Comparison of ENCODE assay signal across 25 cellular contexts in genomic region chr20:25494506-25495188, GRCh38.
"Had no signal": no experiment of that assay in that cellular context is flagged by ENCODE, and none has a peak within 500 bp of the region (broad histone marks: within the 10 kb centered on the region; RNA-seq: fewer than 3 reads in every experiment).

No MANE protein-coding gene starts in this region.

- H3K27ac ChIP-seq: brain microvascular endothelial cell, epithelial cell of prostate, esophagus squamous epithelium, left lung, lower lobe of right lung, right atrium auricular region, thoracic aorta, upper lobe of left lung, vagina, WERI-Rb-1 had no signal

- H3K4me3 Mint-ChIP-seq: activated CD4-positive, alpha-beta memory T cell treated with anti-CD3 and anti-CD28 coated beads for 36 hours; activated CD4-positive, alpha-beta T cell treated with anti-CD3 and anti-CD28 coated beads, Interleukin-2, amount 10 ng/mL, durations not matched to agents 24 days and 14 days; activated naive CD4-positive, alpha-beta T cell treated with anti-CD3 and anti-CD28 coated beads, Interleukin-2, amount 10 ng/mL, durations not matched to agents 7 days and 5 days; activated naive CD8-positive, alpha-beta T cell treated with anti-CD3 and anti-CD28 coated beads, Interleukin-2, amount 10 ng/mL, durations not matched to agents 7 days and 5 days; activated T-helper 1 cell treated with anti-CD3 and anti-CD28 coated beads, Interleukin-12 subunit alpha, Interleukin-12 subunit beta, Interleukin-2, Interleukin-4 antibody, amounts not matched to agents 30 ng/mL and 10 ng/mL and 1 ng/mL, durations not matched to agents 14 hours and 24 hours and 36 hours had no signal

- H3K27ac Mint-ChIP-seq: activated CD4-positive, alpha-beta memory T cell treated with anti-CD3 and anti-CD28 coated beads for 36 hours; activated CD4-positive, alpha-beta T cell treated with anti-CD3 and anti-CD28 coated beads, Interleukin-2, amount 10 ng/mL, durations not matched to agents 24 days and 14 days; activated naive CD8-positive, alpha-beta T cell treated with anti-CD3 and anti-CD28 coated beads, Interleukin-2, amount 10 ng/mL, durations not matched to agents 7 days and 5 days; activated T-helper 1 cell treated with anti-CD3 and anti-CD28 coated beads, Interleukin-12 subunit alpha, Interleukin-12 subunit beta, Interleukin-2, Interleukin-4 antibody, amounts not matched to agents 30 ng/mL and 10 ng/mL and 1 ng/mL, durations not matched to agents 14 hours and 24 hours and 36 hours had no signal

- H3K36me3 ChIP-seq: brain microvascular endothelial cell, left lung, lower lobe of right lung, right atrium auricular region, vagina had no signal

- H3K4me3 ChIP-seq: esophagus squamous epithelium, left lung, lower lobe of right lung, right atrium auricular region, thoracic aorta, upper lobe of left lung, vagina had no signal

- H3K4me1 Mint-ChIP-seq: activated CD4-positive, alpha-beta T cell treated with anti-CD3 and anti-CD28 coated beads, Interleukin-2, amount 10 ng/mL, durations not matched to agents 24 days and 14 days; activated naive CD4-positive, alpha-beta T cell treated with anti-CD3 and anti-CD28 coated beads, Interleukin-2, amount 10 ng/mL, durations not matched to agents 7 days and 5 days; activated naive CD8-positive, alpha-beta T cell treated with anti-CD3 and anti-CD28 coated beads, Interleukin-2, amount 10 ng/mL, durations not matched to agents 7 days and 5 days had no signal

- FAIRE-seq: astrocyte had no signal

- H3K27me3 ChIP-seq: brain microvascular endothelial cell, esophagus squamous epithelium, left lung, right atrium auricular region, upper lobe of left lung, vagina had no signal

- DNase-seq: activated CD4-positive, alpha-beta memory T cell treated with anti-CD3 and anti-CD28 coated beads for 36 hours; activated CD4-positive, alpha-beta T cell treated with anti-CD3 and anti-CD28 coated beads, Interleukin-2, amount 10 ng/mL, durations not matched to agents 24 days and 14 days; activated CD4-positive, CD25-positive, alpha-beta regulatory T cell treated with anti-CD3 and anti-CD28 coated beads, Interleukin-2, amount 50 U/mL, for 72 hours; activated CD8-positive, alpha-beta memory T cell treated with anti-CD3 and anti-CD28 coated beads, Interleukin-2, amount 50 U/mL, for 4 hours; activated gamma-delta T cell; activated naive CD4-positive, alpha-beta T cell treated with anti-CD3 and anti-CD28 coated beads, Interleukin-2, amount 10 ng/mL, durations not matched to agents 7 days and 5 days; activated naive CD8-positive, alpha-beta T cell treated with anti-CD3 and anti-CD28 coated beads, Interleukin-2, amount 10 ng/mL, durations not matched to agents 7 days and 5 days; activated T-cell treated with anti-CD3 and anti-CD28 coated beads, Interleukin-2, amount 50 U/mL, for 1 hour; amniotic stem cell; brain microvascular endothelial cell; esophagus squamous epithelium; foreskin melanocyte; lower lobe of right lung; mesenchymal stem cell; stimulated activated naive CD4-positive, alpha-beta T cell; T1000; WERI-Rb-1 had no signal

- H3K9me3 Mint-ChIP-seq: activated CD4-positive, alpha-beta memory T cell treated with anti-CD3 and anti-CD28 coated beads for 36 hours; activated CD4-positive, alpha-beta T cell treated with anti-CD3 and anti-CD28 coated beads, Interleukin-2, amount 10 ng/mL, durations not matched to agents 24 days and 14 days; activated naive CD4-positive, alpha-beta T cell treated with anti-CD3 and anti-CD28 coated beads, Interleukin-2, amount 10 ng/mL, durations not matched to agents 7 days and 5 days; activated naive CD8-positive, alpha-beta T cell treated with anti-CD3 and anti-CD28 coated beads, Interleukin-2, amount 10 ng/mL, durations not matched to agents 7 days and 5 days; activated T-helper 1 cell treated with anti-CD3 and anti-CD28 coated beads, Interleukin-12 subunit alpha, Interleukin-12 subunit beta, Interleukin-2, Interleukin-4 antibody, amounts not matched to agents 30 ng/mL and 10 ng/mL and 1 ng/mL, durations not matched to agents 14 hours and 24 hours and 36 hours had no signal

- H3K9me3 ChIP-seq: esophagus squamous epithelium, left lung, lower lobe of right lung, right atrium auricular region, thoracic aorta, upper lobe of left lung, vagina had no signal

- H3K36me3 Mint-ChIP-seq: activated CD4-positive, alpha-beta memory T cell treated with anti-CD3 and anti-CD28 coated beads for 36 hours; activated naive CD4-positive, alpha-beta T cell treated with anti-CD3 and anti-CD28 coated beads, Interleukin-2, amount 10 ng/mL, durations not matched to agents 7 days and 5 days; activated naive CD8-positive, alpha-beta T cell treated with anti-CD3 and anti-CD28 coated beads, Interleukin-2, amount 10 ng/mL, durations not matched to agents 7 days and 5 days had no signal

- ATAC-seq: left lung, lower lobe of right lung had no signal

- H3K4me1 ChIP-seq: left lung, lower lobe of right lung, right atrium auricular region, upper lobe of left lung, vagina had no signal

- H3K27me3 Mint-ChIP-seq: activated CD4-positive, alpha-beta memory T cell treated with anti-CD3 and anti-CD28 coated beads for 36 hours; activated CD4-positive, alpha-beta T cell treated with anti-CD3 and anti-CD28 coated beads, Interleukin-2, amount 10 ng/mL, durations not matched to agents 24 days and 14 days; activated naive CD4-positive, alpha-beta T cell treated with anti-CD3 and anti-CD28 coated beads, Interleukin-2, amount 10 ng/mL, durations not matched to agents 7 days and 5 days; activated naive CD8-positive, alpha-beta T cell treated with anti-CD3 and anti-CD28 coated beads, Interleukin-2, amount 10 ng/mL, durations not matched to agents 7 days and 5 days had no signal
